Comparison of ENCODE assay signal across 25 cellular contexts in genomic region chr2:118709786-118710185, GRCh38.
"Had no signal": no experiment of that assay in that cellular context is flagged by ENCODE, and none has a peak within 500 bp of the region (broad histone marks: within the 10 kb centered on the region; RNA-seq: fewer than 3 reads in every experiment).

No MANE protein-coding gene starts in this region.

- FAIRE-seq: endometrium, small intestine had no signal

- H3K4me3 ChIP-seq: coronary artery, gastrocnemius medialis, left lung, mucosa of descending colon, neural progenitor cell, prostate gland, right atrium auricular region, suprapubic skin, transverse colon, upper lobe of right lung, uterus had no signal

- ATAC-seq: gastrocnemius medialis; left cardiac atrium; left lung; mucosa of descending colon; natural killer cell treated with Interleukin-12 subunit alpha and Interleukin-12 subunit beta and Interleukin-15 and Interleukin-18, amount 100 ng/mL, for 72 hours; upper lobe of right lung had no signal

- H3K9me3 ChIP-seq: gastrocnemius medialis, left lung, mucosa of descending colon, prostate gland, right atrium auricular region, suprapubic skin, transverse colon, upper lobe of right lung, uterus had no signal

- H2AFZ ChIP-seq: neural progenitor cell, parathyroid adenoma had no signal

- H3K27me3 ChIP-seq: gastrocnemius medialis, left lung, right atrium auricular region, suprapubic skin, transverse colon, upper lobe of right lung, uterus had no signal

- H3K27ac ChIP-seq: coronary artery, gastrocnemius medialis, left lung, neural progenitor cell, parathyroid adenoma, prostate gland, right atrium auricular region, suprapubic skin, transverse colon, upper lobe of right lung, uterus had no signal

- H3K4me1 ChIP-seq: gastrocnemius medialis, left lung, neural progenitor cell, parathyroid adenoma, prostate gland, right atrium auricular region, suprapubic skin, transverse colon, upper lobe of right lung, uterus had no signal

- H3K9ac ChIP-seq: neural progenitor cell, parathyroid adenoma had no signal

- H3K4me2 ChIP-seq: neural progenitor cell had no signal

- H3K79me2 ChIP-seq: parathyroid adenoma had no signal

- DNase-seq: dermis blood vessel endothelial cell; effector memory CD4-positive, alpha-beta T cell; gastrocnemius medialis; head of caudate nucleus; left cardiac atrium; left lung; mesenchymal stem cell; mucosa of descending colon; naive B cell; small intestine; stimulated activated CD4-positive, alpha-beta T cell treated with anti-CD3 and anti-CD28 coated beads, Interleukin-15, amount 100 ng/mL, for 24 hours; stimulated activated CD4-positive, alpha-beta T cell treated with anti-CD3 and anti-CD28 coated beads, Interleukin-4, amount 100 ng/mL, for 1 hour; stimulated activated CD8-positive, alpha-beta memory T cell treated with anti-CD3 and anti-CD28 coated beads, Interleukin-4, amount 100 ng/mL, for 48 hours; stimulated activated naive CD8-positive, alpha-beta T cell treated with anti-CD3 and anti-CD28 coated beads, Interleukin-15, amount 100 ng/mL, for 72 hours; transverse colon; upper lobe of right lung; uterus had no signal

- H3K36me3 ChIP-seq: gastrocnemius medialis, left lung, neural progenitor cell, prostate gland, right atrium auricular region, suprapubic skin, transverse colon, upper lobe of right lung, uterus had no signal
